ENCODE assay signal across 8 cellular contexts in genomic region chr14:102138535-102138934, GRCh38. TPM values are rescaled to one million over a fixed set of nuclear protein-coding genes. Genes with fewer than 3 reads are reported as not detected.
A peak's percentile ranks its signal among the peaks of the same experiment; 100 is the strongest.
DNase-seq lines count a peak whose midpoint lies in the region; ATAC-seq and TF ChIP-seq lines count a peak whose summit lies in the region.

No MANE protein-coding gene starts in this region.

- H3K9me3 Mint-ChIP-seq in memory B cell: no peaks in the 10 kb centered on the region

- in situ Hi-C loops in astrocyte of the spinal cord (cut with HindIII; ENCODE audit: low sequenced_read_pairs): no loop called here

- no peaks in the 10 kb centered on the region for H3K27me3 ChIP-seq in right atrium auricular region

- H3K4me1 ChIP-seq in right atrium auricular region: peaks cover 0 to 23% of the 10 kb centered on the region in 2 donors

- DNase-seq in right atrium auricular region (ENCODE audit: low spot score) (no peak), Right ventricle myocardium inferior (ENCODE audit: missing footprints) (no peak), astrocyte of the spinal cord (ENCODE audit: low read depth, low spot score) (no peak), memory B cell (ENCODE audit: low spot score in 2 of 2) (no peak), NCI-H774 (lab: John Stamatoyannopoulos, UW) (no peak), NOMO-1 treated with DMSO at 0.1 percent for 48 hours (lab: John Stamatoyannopoulos, UW; ENCODE audit: unreplicated experiment) (no peak), HPDE6-E6E7 (ENCODE audit: extremely low spot score) (no peak), SW 1271 (lab: John Stamatoyannopoulos, UW) (no peak)

- H3K4me3 Mint-ChIP-seq in memory B cell: peak overlapping the region; percentile 99

- peaks cover 4% of the 10 kb centered on the region for H3K36me3 Mint-ChIP-seq in memory B cell

- H3K27ac ChIP-seq in right atrium auricular region: peak overlapping the region in 1 of 2 donors; percentile 88

- peak overlapping the region; percentile 80 to 91 for H3K4me3 ChIP-seq in right atrium auricular region
- H3K4me3 ChIP-seq in astrocyte of the spinal cord (ENCODE audit: low read depth, low read length): peak overlapping the region; percentile 99

- TF ChIP-seq CTCF in right atrium auricular region (IDR thresholded peaks at IDR 0.05) (no peak), astrocyte of the spinal cord (IDR thresholded peaks at IDR 0.05; ENCODE audit: low read depth, low read length) (no peak)

- H3K27ac Mint-ChIP-seq in memory B cell: peak overlapping the region; percentile 94

- peaks cover 15% of the 10 kb centered on the region for H3K4me1 Mint-ChIP-seq in memory B cell

- no peaks in the 10 kb centered on the region for H3K27me3 Mint-ChIP-seq in memory B cell

- H3K9me3 ChIP-seq in right atrium auricular region: no peaks in the 10 kb centered on the region

- intact Hi-C loops in Right ventricle myocardium inferior (cut with DNase I): no loop called here

- no peaks in the 10 kb centered on the region for H3K36me3 ChIP-seq in right atrium auricular region

- no peak for ATAC-seq in Right ventricle myocardium inferior
- no peak for ATAC-seq in memory B cell (ENCODE audit: low read depth)

RNA-seq across cellular contexts. Expression of gene WDR20, which starts 1.2 kb away (rescaled TPM):
- total RNA-seq in right atrium auricular region (10 to 100 TPM; 16.0 to 20.1 TPM), Right ventricle myocardium inferior (20.5 TPM)

RNA-seq across cellular contexts. Expression of gene HSP90AA1, which starts 51.7 kb away (rescaled TPM):
- total RNA-seq in right atrium auricular region (100 to 1,000 TPM; 411 to 457 TPM), Right ventricle myocardium inferior (484 TPM)
